ENCODE assay signal across 13 cellular contexts in the genomic region with DNA sequence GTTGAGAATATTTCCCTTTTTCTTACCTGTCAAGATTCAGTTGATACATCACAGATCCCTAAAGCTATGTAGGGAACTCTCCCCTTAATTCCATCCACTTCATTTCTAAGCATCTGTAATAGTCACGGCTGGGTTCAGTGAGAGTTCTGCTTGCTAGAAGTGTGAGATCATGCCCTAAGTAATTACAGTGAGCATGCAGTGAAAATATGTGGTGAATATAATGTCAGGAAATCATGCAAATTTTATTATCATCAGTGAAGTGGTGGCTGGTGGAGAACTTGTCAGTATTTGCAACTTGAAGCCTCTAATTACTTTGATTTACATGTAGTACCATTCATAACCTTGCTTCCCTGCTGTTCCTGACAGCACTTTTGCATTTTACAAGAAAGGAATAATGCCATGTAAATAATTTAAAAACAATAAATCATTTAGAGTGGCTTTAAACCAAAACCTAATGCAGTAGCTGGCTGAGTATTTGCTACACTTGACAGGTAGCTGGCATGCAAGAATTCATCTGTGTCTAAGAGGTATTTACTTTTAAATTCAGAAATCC. TPM values are rescaled to one million over a fixed set of nuclear protein-coding genes. Genes with fewer than 3 reads are reported as not detected.
DNase-seq lines count a peak whose midpoint lies in the region; ATAC-seq and TF ChIP-seq lines count a peak whose summit lies in the region.
"Had no signal": no experiment of that assay in that cellular context is flagged by ENCODE, and none has a peak within 500 bp of the region (broad histone marks: within the 10 kb centered on the region; RNA-seq: fewer than 3 reads in every experiment).

No MANE protein-coding gene starts in this region.

- H3K4me1 Mint-ChIP-seq in GM23338: peaks cover 41% of the 10 kb centered on the region
- no peaks in the 10 kb centered on the region for H3K4me1 Mint-ChIP-seq in activated T-helper 2 cell treated with anti-CD3 and anti-CD28 coated beads, Interferon-gamma antibody, Interleukin-2, Interleukin-4, amounts not matched to agents 10 μg/mL and 5 μg/mL and 100 μg/mL, durations not matched to agents 14 hours and 24 hours and 36 hours (ENCODE audit: low read depth)
- H3K4me1 Mint-ChIP-seq: memory B cell had no signal

- peaks cover 6% of the 10 kb centered on the region for H3K27me3 Mint-ChIP-seq in GM23338 (ENCODE audit: insufficient read depth, low read depth, poor library complexity)
- no peaks in the 10 kb centered on the region for H3K27me3 Mint-ChIP-seq in activated T-helper 2 cell treated with anti-CD3 and anti-CD28 coated beads, Interferon-gamma antibody, Interleukin-2, Interleukin-4, amounts not matched to agents 10 μg/mL and 5 μg/mL and 100 μg/mL, durations not matched to agents 14 hours and 24 hours and 36 hours (ENCODE audit: low read depth)

- ATAC-seq in GM23338: no peak
- ATAC-seq in HG03159 (IDR thresholded peaks at IDR 0.05; ENCODE audit: unreplicated experiment): no peak

- peaks cover 8% of the 10 kb centered on the region for H3K9me3 Mint-ChIP-seq in GM23338
- H3K9me3 Mint-ChIP-seq in activated T-helper 2 cell treated with anti-CD3 and anti-CD28 coated beads, Interferon-gamma antibody, Interleukin-2, Interleukin-4, amounts not matched to agents 10 μg/mL and 5 μg/mL and 100 μg/mL, durations not matched to agents 14 hours and 24 hours and 36 hours: no peaks in the 10 kb centered on the region
- H3K9me3 Mint-ChIP-seq: memory B cell had no signal

- intact Hi-C loops in activated T-helper 2 cell treated with anti-CD3 and anti-CD28 coated beads, Interferon-gamma antibody, Interleukin-2, Interleukin-4, amounts not matched to agents 10 μg/mL and 5 μg/mL and 100 μg/mL, durations not matched to agents 14 hours and 24 hours and 36 hours (cut with micrococcal nuclease): no loop called here

- no peaks in the 10 kb centered on the region for H3K9me2 ChIP-seq in GM23338 (ENCODE audit: insufficient read depth)

- no peak overlapping the region for H3K27ac Mint-ChIP-seq in GM23338
- no peak overlapping the region for H3K27ac Mint-ChIP-seq in activated T-helper 2 cell treated with anti-CD3 and anti-CD28 coated beads, Interferon-gamma antibody, Interleukin-2, Interleukin-4, amounts not matched to agents 10 μg/mL and 5 μg/mL and 100 μg/mL, durations not matched to agents 14 hours and 24 hours and 36 hours
- H3K27ac Mint-ChIP-seq: memory B cell had no signal

- no peaks in the 10 kb centered on the region for H3K36me3 ChIP-seq in GM23338 (ENCODE audit: insufficient read depth)

- no peak overlapping the region for H3K4me3 ChIP-seq in GM23338
- no peak overlapping the region for H3K4me3 ChIP-seq in cardiac fibroblast (replicated peaks in 1 of 2; ENCODE audit: low read depth in 2 of 2, low read length in 2 of 2)

- peaks cover 35% of the 10 kb centered on the region for H3K4me1 ChIP-seq in GM23338 (ENCODE audit: insufficient read depth)

- TF ChIP-seq CTCF in GM23338 (conservative IDR thresholded peaks at IDR 0.05; ENCODE audit: low read depth in 2 of 2): no peak
- no peak for TF ChIP-seq CTCF in cardiac fibroblast (IDR thresholded peaks at IDR 0.05; ENCODE audit: low read depth, low read length)

- H3F3A ChIP-seq in GM23338 (replicated peaks; ENCODE audit: low read depth): no peaks in the 10 kb centered on the region

- H3K4me2 ChIP-seq in GM23338: peak overlapping the region; percentile 17; the same call in 1 of the 2 replicates

- H3K4me3 Mint-ChIP-seq in GM23338: no peak overlapping the region
- H3K4me3 Mint-ChIP-seq in activated T-helper 2 cell treated with anti-CD3 and anti-CD28 coated beads, Interferon-gamma antibody, Interleukin-2, Interleukin-4, amounts not matched to agents 10 μg/mL and 5 μg/mL and 100 μg/mL, durations not matched to agents 14 hours and 24 hours and 36 hours (ENCODE audit: low read depth): no peak overlapping the region
- H3K4me3 Mint-ChIP-seq: memory B cell had no signal

- H4K20me1 ChIP-seq in GM23338 (replicated peaks; ENCODE audit: insufficient read depth): no peaks in the 10 kb centered on the region

- DNase-seq in GM23338 (ENCODE audit: low spot score) (no peak), NCI-H2107 (lab: John Stamatoyannopoulos, UW) (peak; percentile 5), cardiac fibroblast (ENCODE audit: low read depth in 2 of 2) (peak; percentile 40 to 63), renal cortical epithelial cell (ENCODE audit: low read depth) (peak; percentile 30), T1000 (lab: John Stamatoyannopoulos, UW) (no peak), occipital lobe (lab: John Stamatoyannopoulos, UW) (no peak)
- DNase-seq in activated T-helper 2 cell treated with anti-CD3 and anti-CD28 coated beads, Interferon-gamma antibody, Interleukin-2, Interleukin-4, amounts not matched to agents 10 μg/mL and 5 μg/mL and 100 μg/mL, durations not matched to agents 14 hours and 24 hours and 36 hours (ENCODE audit: low spot score): no peak
- DNase-seq: NK-92 treated with Interleukin-12 subunit alpha and Interleukin-12 subunit beta, amount 100 ng/mL, for 24 hours; stimulated activated CD4-positive, alpha-beta T cell treated with anti-CD3 and anti-CD28 coated beads, Interleukin-15, amount 100 ng/mL, for 24 hours had no signal

- H3K36me3 Mint-ChIP-seq in GM23338 (ENCODE audit: low read depth): 0 out of 3 replicates have a peak, but pooled peaks cover 2% of the 10 kb centered on the region
- no peaks in the 10 kb centered on the region for H3K36me3 Mint-ChIP-seq in activated T-helper 2 cell treated with anti-CD3 and anti-CD28 coated beads, Interferon-gamma antibody, Interleukin-2, Interleukin-4, amounts not matched to agents 10 μg/mL and 5 μg/mL and 100 μg/mL, durations not matched to agents 14 hours and 24 hours and 36 hours (ENCODE audit: low read depth)
- H3K36me3 Mint-ChIP-seq: memory B cell had no signal

- no peak overlapping the region for H3K27ac ChIP-seq in GM23338 (ENCODE audit: low read depth)

- no peaks in the 10 kb centered on the region for H3K79me2 ChIP-seq in GM23338 (replicated peaks; ENCODE audit: insufficient read depth)

- no peak overlapping the region for H2AFZ ChIP-seq in GM23338

- H3K27me3 ChIP-seq in GM23338 (ENCODE audit: insufficient read depth): no peaks in the 10 kb centered on the region

TF ChIP-seq in GM23338, 12 proteins besides CTCF, POLR2A, EP300 and RAD21 (continues in another document):
- TF ChIP-seq JUNB (IDR thresholded peaks at IDR 0.05; ENCODE audit: unreplicated experiment) (no peak), EZH2phosphoT487 (IDR thresholded peaks at IDR 0.05; ENCODE audit: unreplicated experiment) (no peak), ZNF331 (CRISPR knock-in tag; IDR thresholded peaks at IDR 0.05; ENCODE audit: low read depth) (no peak), STAT1 (IDR thresholded peaks at IDR 0.05; ENCODE audit: unreplicated experiment) (no peak)
- TF ChIP-seq, protein P1, sequence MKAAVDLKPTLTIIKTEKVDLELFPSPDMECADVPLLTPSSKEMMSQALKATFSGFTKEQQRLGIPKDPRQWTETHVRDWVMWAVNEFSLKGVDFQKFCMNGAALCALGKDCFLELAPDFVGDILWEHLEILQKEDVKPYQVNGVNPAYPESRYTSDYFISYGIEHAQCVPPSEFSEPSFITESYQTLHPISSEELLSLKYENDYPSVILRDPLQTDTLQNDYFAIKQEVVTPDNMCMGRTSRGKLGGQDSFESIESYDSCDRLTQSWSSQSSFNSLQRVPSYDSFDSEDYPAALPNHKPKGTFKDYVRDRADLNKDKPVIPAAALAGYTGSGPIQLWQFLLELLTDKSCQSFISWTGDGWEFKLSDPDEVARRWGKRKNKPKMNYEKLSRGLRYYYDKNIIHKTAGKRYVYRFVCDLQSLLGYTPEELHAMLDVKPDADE (IDR thresholded peaks at IDR 0.05): no peak

RNA-seq across cellular contexts. Expression of a gene that starts 28.3 kb away (rescaled TPM):
- total RNA-seq in GM23338 (2014; rRNA removed; shearing (Covaris generic)): not detected in 2 replicates
- not detected in 2 replicates for polyA plus RNA-seq in GM23338 (2016; fragmentation: Nextera tagmentation; extraction: Ambion mirVana)
- total RNA-seq in renal cortical epithelial cell: 0.25 and 1.6 TPM in 2 replicates
- 1.1 TPM for total RNA-seq in occipital lobe
- total RNA-seq in activated T-helper 2 cell treated with anti-CD3 and anti-CD28 coated beads, Interferon-gamma antibody, Interleukin-2, Interleukin-4, amounts not matched to agents 10 μg/mL and 5 μg/mL and 100 μg/mL, durations not matched to agents 14 hours and 24 hours and 36 hours: not detected in 2 replicates
- total RNA-seq: subcutaneous adipose tissue had no signal
- polyA plus RNA-seq: esophagus had no signal

RNA-seq across cellular contexts. Expression of a gene that starts 40.8 kb away (rescaled TPM):
- total RNA-seq in GM23338 (2014; rRNA removed; shearing (Covaris generic)): not detected in 2 replicates
- polyA plus RNA-seq in GM23338 (2016; fragmentation: Nextera tagmentation; extraction: Ambion mirVana): not detected in 2 replicates
- total RNA-seq in renal cortical epithelial cell (2.5 and 9.0 TPM in 2 replicates), occipital lobe (1.6 TPM)
- 0.02 TPM in 1 of 2 replicates, not detected in the other for total RNA-seq in activated T-helper 2 cell treated with anti-CD3 and anti-CD28 coated beads, Interferon-gamma antibody, Interleukin-2, Interleukin-4, amounts not matched to agents 10 μg/mL and 5 μg/mL and 100 μg/mL, durations not matched to agents 14 hours and 24 hours and 36 hours
- total RNA-seq: subcutaneous adipose tissue had no signal

Comparison
In these comparisons a context has a peak if more than half of its experiments do, and no peak if none do; other contexts are left out.
1. DNase-seq: peak in NCI-H2107 (single experiment), cardiac fibroblast (2 of 2) and renal cortical epithelial cell (single experiment); none in GM23338 (single experiment), T1000 (single experiment), occipital lobe (single experiment) and activated T-helper 2 cell treated with anti-CD3 and anti-CD28 coated beads, Interferon-gamma antibody, Interleukin-2, Interleukin-4, amounts not matched to agents 10 μg/mL and 5 μg/mL and 100 μg/mL, durations not matched to agents 14 hours and 24 hours and 36 hours (single experiment).